Comparison of ENCODE assay signal across 8 cellular contexts in genomic region chr11:64232182-64233018, GRCh38. TPM values are rescaled to one million over a fixed set of nuclear protein-coding genes. Genes with fewer than 3 reads are reported as not detected.
A peak's percentile ranks its signal among the peaks of the same experiment; 100 is the strongest.
DNase-seq lines count a peak whose midpoint lies in the region; TF ChIP-seq lines count a peak whose summit lies in the region.
"Had no signal": no experiment of that assay in that cellular context is flagged by ENCODE, and none has a peak within 500 bp of the region (broad histone marks: within the 10 kb centered on the region; RNA-seq: fewer than 3 reads in every experiment).

No MANE protein-coding gene starts in this region.

- no peaks in the 10 kb centered on the region for H3K27me3 ChIP-seq in endocrine pancreas (ENCODE audit: control insufficient read depth, insufficient read depth, low read length)
- no peaks in the 10 kb centered on the region for H3K27me3 ChIP-seq in stomach

- no peak for TF ChIP-seq CTCF in stomach (IDR thresholded peaks at IDR 0.05)

- DNase-seq in activated naive CD4-positive, alpha-beta T cell (lab: John Stamatoyannopoulos, UW), result no peak
- DNase-seq in stomach (no peak), DMS53 treated with DMSO at 0.1 percent for 48 hours (lab: John Stamatoyannopoulos, UW; ENCODE audit: unreplicated experiment) (no peak), caudate nucleus (lab: John Stamatoyannopoulos, UW) (no peak)
- DNase-seq: islet precursor cell had no signal

- H3K9me3 ChIP-seq in endocrine pancreas (ENCODE audit: control insufficient read depth, low read length) (no peaks in the 10 kb centered on the region), stomach (no peaks in the 10 kb centered on the region)

- 68 to 83% (median 79%) methylated on average over 9 to 15 of the region's 15 CpGs for WGBS in stomach, 5 donors

- H3K9me3 Mint-ChIP-seq in activated naive CD4-positive, alpha-beta T cell treated with anti-CD3 and anti-CD28 coated beads, Interleukin-2, amount 50 U/mL, for 24 hours, result no peaks in the 10 kb centered on the region

- H3K9ac ChIP-seq in endocrine pancreas (ENCODE audit: control insufficient read depth, insufficient read depth, low read length), result peak overlapping the region; percentile 34

- no peaks in the 10 kb centered on the region for H3K4me1 ChIP-seq in endocrine pancreas (ENCODE audit: control insufficient read depth, insufficient read depth, low read length)
- H3K4me1 ChIP-seq in stomach, result peaks cover 53 to 88% (median 83%) of the 10 kb centered on the region in 4 donors

- H3K36me3 Mint-ChIP-seq in activated naive CD4-positive, alpha-beta T cell treated with anti-CD3 and anti-CD28 coated beads, Interleukin-2, amount 50 U/mL, for 24 hours, result no peaks in the 10 kb centered on the region

- TF ChIP-seq POLR2A in stomach (IDR thresholded peaks at IDR 0.05), result no peak

- peak overlapping the region; percentile 76 for H3K4me3 Mint-ChIP-seq in activated naive CD4-positive, alpha-beta T cell treated with anti-CD3 and anti-CD28 coated beads, Interleukin-2, amount 50 U/mL, for 24 hours

- intact Hi-C loops in stomach (cut with DNase I; ENCODE audit: low total_unique reads), result no loop called here

- peak overlapping the region; percentile 68 for H3K27ac Mint-ChIP-seq in activated naive CD4-positive, alpha-beta T cell treated with anti-CD3 and anti-CD28 coated beads, Interleukin-2, amount 50 U/mL, for 24 hours

- no peak overlapping the region for H3K4me3 ChIP-seq in endocrine pancreas (ENCODE audit: control insufficient read depth, insufficient read depth, low read length)
- peak overlapping the region in 1 of 4 donors; percentile 9 for H3K4me3 ChIP-seq in stomach

- peak overlapping the region in 3 of 5 donors; percentile 26 to 95 (median 94) for H3K27ac ChIP-seq in stomach
- H3K27ac ChIP-seq in caudate nucleus (ENCODE audit: low read depth, low read length), result no peak overlapping the region
- H3K27ac ChIP-seq: epithelial cell of prostate had no signal

- no peak for TF ChIP-seq EP300 in stomach (IDR thresholded peaks at IDR 0.05)

- peaks cover 54% of the 10 kb centered on the region for H3K4me1 Mint-ChIP-seq in activated naive CD4-positive, alpha-beta T cell treated with anti-CD3 and anti-CD28 coated beads, Interleukin-2, amount 50 U/mL, for 24 hours

- H3K36me3 ChIP-seq in endocrine pancreas (ENCODE audit: control insufficient read depth, insufficient read depth, low read length), result no peaks in the 10 kb centered on the region
- H3K36me3 ChIP-seq in stomach, result peaks cover 0 to 10% (median 4%) of the 10 kb centered on the region in 4 donors

- H3K27me3 Mint-ChIP-seq in activated naive CD4-positive, alpha-beta T cell treated with anti-CD3 and anti-CD28 coated beads, Interleukin-2, amount 50 U/mL, for 24 hours, result no peaks in the 10 kb centered on the region

RNA-seq across cellular contexts. Expression of gene VEGFB, which starts 2.0 kb away (rescaled TPM):
- 100 to 1,000 TPM in 1 of 5 donors, 10 to 100 TPM in 3, 1 to 10 TPM in 1; 2.9 to 167 (median 17.4) TPM for total RNA-seq in stomach
- polyA plus RNA-seq in stomach, result 100 to 1,000 TPM in 1 of 3 donors, 10 to 100 TPM in 2; 86.4 to 132 (median 97.7) TPM

RNA-seq across cellular contexts. Expression of gene DNAJC4, which starts 2.1 kb away (rescaled TPM):
- total RNA-seq in stomach, result 10 to 100 TPM in 4 of 5 donors, 1 to 10 TPM in 1; 8.3 to 61.8 (median 14.9) TPM
- polyA plus RNA-seq in stomach, result 100 to 1,000 TPM in 2 of 3 donors, 10 to 100 TPM in 1; 69.8 to 115 (median 106) TPM

RNA-seq across cellular contexts. Expression of gene NUDT22, which starts 6.3 kb away (rescaled TPM):
- 100 to 1,000 TPM in 4 of 5 donors, 10 to 100 TPM in 1; 35.1 to 363 (median 124) TPM for total RNA-seq in stomach
- 100 to 1,000 TPM in 1 of 3 donors, 10 to 100 TPM in 2; 62.4 to 143 (median 76.2) TPM for polyA plus RNA-seq in stomach

RNA-seq across cellular contexts. Expression of gene TRPT1, which starts 6.4 kb away (rescaled TPM):
- total RNA-seq in stomach, result 100 to 1,000 TPM in 2 of 5 donors, 10 to 100 TPM in 3; 15.2 to 425 (median 63.8) TPM
- 10 to 100 TPM; 75.8 to 83.5 (median 79.7) TPM for polyA plus RNA-seq in stomach

RNA-seq across cellular contexts. Expression of gene FKBP2, which starts 8.5 kb away (rescaled TPM):
- 10 to 100 TPM; 15.2 to 66.8 (median 47.7) TPM for total RNA-seq in stomach
- polyA plus RNA-seq in stomach, result 100 to 1,000 TPM; 140 to 257 (median 251) TPM
